In the genomic region with DNA sequence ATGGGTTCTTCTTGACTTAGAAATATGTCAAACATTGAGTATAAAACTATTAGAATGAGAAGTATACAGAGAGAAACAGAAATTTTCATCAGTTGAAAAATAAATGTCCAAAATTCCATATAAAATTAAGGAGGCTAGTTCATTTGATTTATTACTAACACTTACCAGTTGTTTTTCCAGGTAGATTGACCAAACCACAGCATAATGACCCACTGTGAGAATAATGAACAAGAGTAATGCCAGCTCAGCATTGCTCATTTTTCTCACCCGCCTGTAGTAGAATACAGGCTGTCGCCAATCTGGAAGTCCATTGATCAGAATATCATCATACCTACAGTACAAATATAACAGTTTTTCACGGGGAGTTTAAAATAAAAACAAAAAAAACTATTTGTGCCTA, we compare ENCODE assay signal across 17 cellular contexts.
"Had no signal": no experiment of that assay in that cellular context is flagged by ENCODE, and none has a peak within 500 bp of the region (broad histone marks: within the 10 kb centered on the region; RNA-seq: fewer than 3 reads in every experiment).

No MANE protein-coding gene starts in this region.

- H3K4me1 Mint-ChIP-seq: naive thymus-derived CD4-positive, alpha-beta T cell had no signal

- H3K4me3 Mint-ChIP-seq: dendritic cell treated with granulocyte-macrophage colony-stimulating factor and Interleukin-4, amounts not matched to agents 40 ng/mL and 50 ng/mL, for 4 days; effector memory CD8-positive, alpha-beta T cell; immature natural killer cell; naive thymus-derived CD4-positive, alpha-beta T cell; nephron progenitor cell; type B pancreatic cell had no signal

- DNase-seq: effector memory CD8-positive, alpha-beta T cell; esophagus squamous epithelium; foreskin fibroblast; immature natural killer cell; kidney; naive thymus-derived CD4-positive, alpha-beta T cell; nephron progenitor cell; posterior cingulate gyrus; small intestine; stimulated activated CD4-positive, alpha-beta T cell treated with anti-CD3 and anti-CD28 coated beads, Interleukin-12 subunit alpha, Interleukin-12 subunit beta, amount 100 ng/mL, for 4 hours; stimulated activated naive CD4-positive, alpha-beta T cell; thyroid gland had no signal

- H3K4me1 ChIP-seq: esophagus squamous epithelium, right atrium auricular region, thyroid gland, vagina had no signal

- H3K27me3 Mint-ChIP-seq: dendritic cell treated with granulocyte-macrophage colony-stimulating factor and Interleukin-4, amounts not matched to agents 40 ng/mL and 50 ng/mL, for 4 days; effector memory CD8-positive, alpha-beta T cell; naive thymus-derived CD4-positive, alpha-beta T cell; type B pancreatic cell had no signal

- H3K27me3 ChIP-seq: esophagus squamous epithelium, neutrophil, right atrium auricular region, thyroid gland, vagina had no signal

- H3K9me3 ChIP-seq: esophagus squamous epithelium, neutrophil, right atrium auricular region, thyroid gland, vagina had no signal

- FAIRE-seq: kidney had no signal

- ATAC-seq: effector memory CD8-positive, alpha-beta T cell; naive thymus-derived CD4-positive, alpha-beta T cell had no signal

- H3K4me3 ChIP-seq: esophagus squamous epithelium, right atrium auricular region, thyroid gland, vagina had no signal

- H3K36me3 ChIP-seq: neutrophil, right atrium auricular region, thyroid gland, vagina had no signal

- H3K9me3 Mint-ChIP-seq: dendritic cell treated with granulocyte-macrophage colony-stimulating factor and Interleukin-4, amounts not matched to agents 40 ng/mL and 50 ng/mL, for 4 days; effector memory CD8-positive, alpha-beta T cell; immature natural killer cell; naive thymus-derived CD4-positive, alpha-beta T cell; nephron progenitor cell; type B pancreatic cell had no signal

- H3K27ac ChIP-seq: esophagus squamous epithelium, neutrophil, right atrium auricular region, thyroid gland, vagina had no signal
